In genomic region chr14:73234029-73234428, GRCh38 we compare ENCODE assay signal across 1 cellular context.
TF ChIP-seq lines count a peak whose summit lies in the region.

No MANE protein-coding gene starts in this region.

TF ChIP-seq in K562, 482 proteins besides CTCF, POLR2A, EP300 and RAD21 (continued from another document):
- TF ChIP-seq E2F6 (IDR thresholded peaks at IDR 0.05; ENCODE audit: borderline replicate concordance in 1 of 2, extremely low read depth in 1 of 2, insufficient read depth in 1 of 2, insufficient read length in 1 of 2, low read depth in 1 of 2, low read length in 1 of 2, poor library complexity in 1 of 2, severe bottlenecking in 1 of 2) (no peak), SOX6 (IDR thresholded peaks at IDR 0.05) (no peak), CREB5 (CRISPR knock-in tag; IDR thresholded peaks at IDR 0.05) (no peak), ZNF75A (CRISPR knock-in tag; IDR thresholded peaks at IDR 0.05) (no peak)
